26 cellular contexts compared by ENCODE assay signal in the genomic region with DNA sequence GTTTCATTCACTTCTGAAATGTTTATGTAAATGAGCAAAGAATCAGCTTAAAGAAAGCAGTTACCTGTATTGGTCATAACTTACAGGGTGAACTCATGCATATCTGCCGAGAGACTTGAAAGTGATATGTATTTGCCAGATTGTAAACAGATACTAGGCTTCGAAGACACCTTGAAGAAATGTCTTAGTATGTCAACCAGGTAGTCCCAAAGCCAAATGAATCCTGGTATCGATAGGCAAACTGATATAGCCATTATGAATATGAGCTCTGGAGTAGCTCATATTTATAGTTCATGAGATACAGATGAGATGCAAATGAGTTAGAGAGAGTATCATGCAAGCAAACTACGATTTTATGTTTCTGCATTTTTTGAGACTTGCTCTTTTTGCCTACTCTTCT. TPM values are rescaled to one million over a fixed set of nuclear protein-coding genes. Genes with fewer than 3 reads are reported as not detected.
DNase-seq lines count a peak whose midpoint lies in the region; ATAC-seq, FAIRE-seq and TF ChIP-seq lines count a peak whose summit lies in the region.
"Had no signal": no experiment of that assay in that cellular context is flagged by ENCODE, and none has a peak within 500 bp of the region (broad histone marks: within the 10 kb centered on the region; RNA-seq: fewer than 3 reads in every experiment).

No MANE protein-coding gene starts in this region.

- no peak for ATAC-seq in WTC11
- no peak for ATAC-seq in Right ventricle myocardium inferior
- ATAC-seq: A549, GM12878, HCT116 had no signal

- H3K14ac ChIP-seq in H1 (ENCODE audit: insufficient read length) = no peak overlapping the region

- 76% methylated on average over 4 of the region's 4 CpGs; no CpG with 5 or more reads in 1 of the 2 experiments for WGBS in H1 (ENCODE audit: extremely low coverage in 1 of 2, insufficient coverage in 1 of 2, insufficient read length in 1 of 2, insufficient replicate concordance in 2 of 2, low coverage in 1 of 2, low lambda C conversion rate in 2 of 2, missing lambda C conversion rate in 1 of 2), 2 experiments

- H3K23me2 ChIP-seq in H1 (ENCODE audit: low read depth, low read length) = no peaks in the 10 kb centered on the region

- CTCF ChIA-PET in WTC11 (lab: Charles Lee) = interaction anchor here (1.3 kb wide), 1 partner anchor 66 kb away, joined by 5 read pairs; no protein-coding TSS in a partner anchor
- CTCF ChIA-PET in H1 (lab: Charles Lee; ENCODE audit: partially characterized antibody) = no interaction called here

- H3K4me3 ChIP-seq in H1 (ENCODE audit: extremely low read depth in 1 of 4, insufficient read depth in 2 of 4, low read depth in 3 of 4, low read length in 4 of 4) = no peak overlapping the region
- H3K4me3 ChIP-seq: A549; BLaER1 treated with 17β-estradiol and CSF1 and Interleukin-3, amounts not matched to agents 10 nM and 100 nM; GM12878 had no signal

- FAIRE-seq in D721Med (lab: Jason Lieb, UNC) = peak; percentile 48
- FAIRE-seq in H1 (lab: Jason Lieb, UNC) = no peak
- FAIRE-seq: A549, GM12878 had no signal

- POLR2A ChIA-PET in WTC11 (lab: Charles Lee) = interaction anchor here (0.6 kb wide), 1 partner anchor 41 kb away, joined by 3 read pairs; no protein-coding TSS in a partner anchor
- POLR2A ChIA-PET in H1 (lab: Charles Lee; ENCODE audit: partially characterized antibody) = no interaction called here

- no peaks in the 10 kb centered on the region; the same call in 1 of the 2 replicates for H3K27me3 Mint-ChIP-seq in WTC11 (ENCODE audit: low read depth)
- peaks cover 3% of the 10 kb centered on the region for H3K27me3 Mint-ChIP-seq in progenitor cell of endocrine pancreas
- H3K27me3 Mint-ChIP-seq in chondrocyte (ENCODE audit: low read depth) = no peaks in the 10 kb centered on the region

- no peak overlapping the region for H3K23ac ChIP-seq in H1 (ENCODE audit: insufficient read length)

- TF ChIP-seq POLR2A in H1 (IDR thresholded peaks at IDR 0.05; ENCODE audit: control extremely low read depth in 1 of 2, low read depth in 2 of 2, low read length in 2 of 2) = no peak

- H3K4ac ChIP-seq in H1 (replicated peaks; ENCODE audit: insufficient read length, low read depth, low read length) = no peak overlapping the region

- no peak overlapping the region for H2BK12ac ChIP-seq in H1 (ENCODE audit: low read depth, low read length)

- H3K79me1 ChIP-seq in H1 (ENCODE audit: low read depth, low read length) = no peaks in the 10 kb centered on the region

- peak overlapping the region; percentile 30 for H4K5ac ChIP-seq in H1 (ENCODE audit: insufficient read length, low read depth, low read length)

- H2BK15ac ChIP-seq in H1 (ENCODE audit: low read length) = no peak overlapping the region

- no peak overlapping the region for H4K8ac ChIP-seq in H1 (ENCODE audit: extremely low read depth, insufficient read depth, low read length)

- H3K4me1 Mint-ChIP-seq in WTC11 = peaks cover 22% of the 10 kb centered on the region
- H3K4me1 Mint-ChIP-seq in progenitor cell of endocrine pancreas (ENCODE audit: low read depth) = no peaks in the 10 kb centered on the region
- H3K4me1 Mint-ChIP-seq in chondrocyte (ENCODE audit: low read depth) = peaks cover 10% of the 10 kb centered on the region

- no peak overlapping the region for H2BK120ac ChIP-seq in H1 (replicated peaks; ENCODE audit: low read depth, low read length)

- H4K20me1 ChIP-seq in H1 (replicated peaks in 1 of 2; ENCODE audit: control insufficient read depth in 1 of 2, insufficient read depth in 2 of 2, low read length in 2 of 2) = no peaks in the 10 kb centered on the region
- H4K20me1 ChIP-seq: BLaER1 treated with 17β-estradiol and CSF1 and Interleukin-3, amounts not matched to agents 10 nM and 100 nM had no signal

- H2AK5ac ChIP-seq in H1 (ENCODE audit: low read depth, low read length) = no peak overlapping the region

- no peak for DNase-seq in D721Med (ENCODE audit: insufficient read length, low spot score)
- peak; percentile 56 to 70 for DNase-seq in NCI-H526 (lab: John Stamatoyannopoulos, UW)
- DNase-seq in WTC11 (ENCODE audit: low spot score) = no peak
- DNase-seq in H1 (ENCODE audit: low read depth in 1 of 2, low spot score in 2 of 2) = no peak
- no peak for DNase-seq in progenitor cell of endocrine pancreas (ENCODE audit: low spot score, unreplicated experiment)
- DNase-seq in medulla oblongata (ENCODE audit: extremely low spot score) = no peak
- DNase-seq in Right ventricle myocardium inferior (ENCODE audit: missing footprints) = no peak
- no peak for DNase-seq in chondrocyte (ENCODE audit: low spot score)
- DNase-seq: 8988T; ACHN; AML-193; BE2C; Calu3; CD4-positive, alpha-beta T cell; COR-L47; DMS153; DMS79; EL; GDM1; GOT3; H9 had no signal

- no peak for TF ChIP-seq RAD21 in H1 (IDR thresholded peaks at IDR 0.05 in 1 of 2, conservative IDR thresholded peaks at IDR 0.05 in 1 of 2; ENCODE audit: low read depth in 2 of 2, low read length in 2 of 2)

- peaks cover 6% of the 10 kb centered on the region; the same call in 1 of the 2 replicates for H3K36me3 Mint-ChIP-seq in WTC11
- no peaks in the 10 kb centered on the region for H3K36me3 Mint-ChIP-seq in progenitor cell of endocrine pancreas (ENCODE audit: insufficient read depth)
- H3K36me3 Mint-ChIP-seq in chondrocyte (ENCODE audit: low read depth) = peaks cover 6% of the 10 kb centered on the region
- H3K36me3 Mint-ChIP-seq: CD14-positive monocyte had no signal

- H3K9me3 ChIP-seq in H1 (ENCODE audit: insufficient read depth in 2 of 2, low read depth in 1 of 2, low read length in 1 of 2) = no peaks in the 10 kb centered on the region
- H3K9me3 ChIP-seq: A549, BE2C had no signal

- peaks cover 0 to 8% (median 3%) of the 10 kb centered on the region in 4 experiments; a peak in 3 of 7 replicates for H3K4me1 ChIP-seq in H1 (replicated peaks in 1 of 4; ENCODE audit: control insufficient read depth in 3 of 4, insufficient read depth in 4 of 4, low read length in 3 of 4)
- H3K4me1 ChIP-seq: A549, BE2C had no signal

- TF ChIP-seq CTCF in D721Med (IDR thresholded peaks at IDR 0.05; ENCODE audit: insufficient read depth, missing control alignments) = no peak
- TF ChIP-seq CTCF in WTC11 (IDR thresholded peaks at IDR 0.05) = no peak
- no peak for TF ChIP-seq CTCF in H1 (IDR thresholded peaks at IDR 0.05; ENCODE audit: control extremely low read depth in 1 of 3, insufficient read depth in 1 of 3, low read depth in 1 of 3, low read length in 3 of 3)
- no peak for TF ChIP-seq CTCF in progenitor cell of endocrine pancreas (IDR thresholded peaks at IDR 0.05; ENCODE audit: unreplicated experiment)
- no peak for TF ChIP-seq CTCF in chondrocyte (IDR thresholded peaks at IDR 0.05)

- H3K4me2 ChIP-seq in H1 (ENCODE audit: insufficient read depth in 1 of 2, low read depth in 2 of 2, low read length in 2 of 2) = no peak overlapping the region
- H3K4me2 ChIP-seq: A549; BLaER1 treated with 17β-estradiol and CSF1 and Interleukin-3, amounts not matched to agents 10 nM and 100 nM had no signal

- no peaks in the 10 kb centered on the region; a peak in 2 of 8 replicates for H3K36me3 ChIP-seq in H1 (ENCODE audit: control insufficient read depth in 2 of 4, insufficient read depth in 4 of 4, low read length in 3 of 4)
- H3K36me3 ChIP-seq: BE2C; BLaER1 treated with 17β-estradiol and CSF1 and Interleukin-3, amounts not matched to agents 10 nM and 100 nM had no signal

- H3K27ac Mint-ChIP-seq in WTC11 (peak overlapping the region; percentile 33; the same call in 1 of the 2 replicates), progenitor cell of endocrine pancreas (no peak overlapping the region), chondrocyte (ENCODE audit: unreplicated experiment) (no peak overlapping the region)
- H3K27ac Mint-ChIP-seq: CD14-positive monocyte; CD4-positive, alpha-beta T cell; H9 had no signal

- no peak overlapping the region for H3K27ac ChIP-seq in H1 (ENCODE audit: low read depth, low read length)
- H3K27ac ChIP-seq: A549; BLaER1 treated with 17β-estradiol and CSF1 and Interleukin-3, amounts not matched to agents 10 nM and 100 nM had no signal

- no peak overlapping the region for H3K18ac ChIP-seq in H1 (ENCODE audit: extremely low read depth, low read length)

- H3K56ac ChIP-seq in H1 (replicated peaks; ENCODE audit: insufficient read length, low read depth, low read length) = no peak overlapping the region

- H3K9me3 Mint-ChIP-seq in WTC11 = no peaks in the 10 kb centered on the region
- H3K9me3 Mint-ChIP-seq in progenitor cell of endocrine pancreas (ENCODE audit: low read depth) = no peaks in the 10 kb centered on the region
- H3K9me3 Mint-ChIP-seq in chondrocyte (ENCODE audit: low read depth) = no peaks in the 10 kb centered on the region
- H3K9me3 Mint-ChIP-seq: CD4-positive, alpha-beta T cell; H9 had no signal

- H3K9ac ChIP-seq in H1 (replicated peaks in 1 of 4; ENCODE audit: extremely low read depth in 1 of 4, low read depth in 3 of 4, low read length in 3 of 4) = no peak overlapping the region
- H3K9ac ChIP-seq: BLaER1 treated with 17β-estradiol and CSF1 and Interleukin-3, amounts not matched to agents 10 nM and 100 nM had no signal

- no peak overlapping the region for H2BK5ac ChIP-seq in H1 (ENCODE audit: low read depth, low read length)

- intact Hi-C loops in Right ventricle myocardium inferior (cut with DNase I) = no loop called here

- TF ChIP-seq EP300 in H1 (IDR thresholded peaks at IDR 0.05; ENCODE audit: borderline replicate concordance in 1 of 2, low read depth in 2 of 2, low read length in 2 of 2) = no peak

- H3K79me2 ChIP-seq in H1 (ENCODE audit: control insufficient read depth in 1 of 2, insufficient read depth in 2 of 2, low read length in 2 of 2) = no peaks in the 10 kb centered on the region

- no peak overlapping the region for H4K91ac ChIP-seq in H1 (replicated peaks; ENCODE audit: insufficient read length, low read length)

- H3K27me3 ChIP-seq in H1 (replicated peaks in 1 of 4; ENCODE audit: control insufficient read depth in 3 of 4, extremely low read depth in 1 of 4, insufficient read depth in 3 of 4, low read length in 3 of 4) = no peaks in the 10 kb centered on the region
- H3K27me3 ChIP-seq: BE2C; BLaER1 treated with 17β-estradiol and CSF1 and Interleukin-3, amounts not matched to agents 10 nM and 100 nM had no signal

- no peak overlapping the region for H2AFZ ChIP-seq in H1 (ENCODE audit: low read length)

- no peak overlapping the region for H2BK20ac ChIP-seq in H1 (ENCODE audit: low read length)

- H3K4me3 Mint-ChIP-seq in WTC11 (no peak overlapping the region), progenitor cell of endocrine pancreas (ENCODE audit: low read depth) (no peak overlapping the region), chondrocyte (ENCODE audit: unreplicated experiment) (no peak overlapping the region)
- H3K4me3 Mint-ChIP-seq: CD14-positive monocyte; CD4-positive, alpha-beta T cell; H9 had no signal

RNA-seq across cellular contexts. Expression of gene RNF182, which starts 55.8 kb away (rescaled TPM):
- total RNA-seq in WTC11 (2021) = 4.4 to 7.1 TPM (median 6.7 TPM) in 3 replicates
- total RNA-seq in H1 (2021; fragmentation: NEBNext Ultra II Directional; extraction: Animal tissue kit (Norgen Biotek cat#: 25700)) = 10.7 and 13.0 TPM in 2 replicates
- 4.2 and 6.2 TPM in 2 replicates for polyA plus RNA-seq in H1 (2011; rRNA removed)
- polyA plus RNA-seq in H1 (2011; cell fraction: cytosol; rRNA removed) = 6.1 TPM
- polyA plus RNA-seq in H1 (2011; cell fraction: nucleus; rRNA removed) = 8.5 TPM
- 6.6 to 10.4 TPM (median 8.1 TPM) in 4 replicates for polyA plus RNA-seq in H1 (2012, experiment 1 of 2)
- polyA plus RNA-seq in H1 (2012, experiment 2 of 2) = 0.87 TPM
- 5.6 TPM for polyA plus RNA-seq in H1 (2013, experiment 1 of 2)
- polyA plus RNA-seq in H1 (2013, experiment 2 of 2) = 5.5 TPM
- polyA minus RNA-seq in H1 (2011; rRNA and poly(A)+ RNA removed) = 13.5 and 15.0 TPM in 2 replicates
- polyA minus RNA-seq in H1 (2011; cell fraction: cytosol; rRNA and poly(A)+ RNA removed) = 6.8 TPM
- 11.7 TPM for polyA minus RNA-seq in H1 (2011; cell fraction: nucleus; rRNA and poly(A)+ RNA removed)
- 1.9 and 2.5 TPM in 2 replicates for total RNA-seq in progenitor cell of endocrine pancreas
- total RNA-seq in Right ventricle myocardium inferior = not detected
- 3.7 to 6.6 TPM (median 5.3 TPM) in 3 replicates for total RNA-seq in chondrocyte
- total RNA-seq: GM12878 had no signal
- polyA plus RNA-seq: CD14-positive monocyte, GM12878 had no signal

Comparison
In these comparisons a context has a peak if more than half of its experiments do, and no peak if none do; other contexts are left out.
1. DNase-seq: peak in NCI-H526 (2 of 2); none in D721Med (single experiment), WTC11 (single experiment), H1 (0 of 2), progenitor cell of endocrine pancreas (single experiment), medulla oblongata (single experiment), Right ventricle myocardium inferior (single experiment) and chondrocyte (single experiment).